In genomic region chr17:19248923-19249574, GRCh38 we compare ENCODE assay signal across 8 cellular contexts. TPM values are rescaled to one million over a fixed set of nuclear protein-coding genes. Genes with fewer than 3 reads are reported as not detected.
DNase-seq lines count a peak whose midpoint lies in the region; ATAC-seq lines count a peak whose summit lies in the region.

No MANE protein-coding gene starts in this region.

- H3K27ac Mint-ChIP-seq in naive B cell: peak overlapping the region in 4 of 6 donors; percentile 12 to 86 (median 36)

- H3K4me3 Mint-ChIP-seq in naive B cell: peak overlapping the region in 4 of 8 donors; percentile 4 to 48 (median 25)

- H3K36me3 ChIP-seq in ACC112 (ENCODE audit: insufficient read depth, low read length) (0 out of 2 replicates have a peak, but pooled peaks cover 4% of the 10 kb centered on the region), esophagus (ENCODE audit: control insufficient read depth in 2 of 2, insufficient read depth in 2 of 2, low read length in 1 of 2) (no peaks in the 10 kb centered on the region)

- peaks cover 28 to 43% (median 35%) of the 10 kb centered on the region in 3 donors for H3K4me1 Mint-ChIP-seq in naive B cell

- H3K9me3 ChIP-seq in esophagus (ENCODE audit: control insufficient read depth in 2 of 2, insufficient read depth in 1 of 2, low read depth in 1 of 2, low read length in 1 of 2): no peaks in the 10 kb centered on the region

- peaks cover 26% of the 10 kb centered on the region for H3K4me1 ChIP-seq in ACC112 (ENCODE audit: control insufficient read depth, insufficient read depth, low read length, unreplicated experiment)
- H3K4me1 ChIP-seq in esophagus (ENCODE audit: control insufficient read depth in 2 of 2, insufficient read depth in 2 of 2, low read length in 1 of 2): peaks cover 11 to 27% of the 10 kb centered on the region in 2 donors

- H3K27me3 Mint-ChIP-seq in naive B cell: peaks cover 0 to 4% (median 0%) of the 10 kb centered on the region in 3 donors

- peaks cover 79% of the 10 kb centered on the region for H3K79me2 ChIP-seq in ACC112 (ENCODE audit: control insufficient read depth, insufficient read depth, low read length, unreplicated experiment)

- peaks cover 0 to 2% (median 0%) of the 10 kb centered on the region in 7 donors for H3K9me3 Mint-ChIP-seq in naive B cell

- H3K4me3 ChIP-seq in ACC112 (ENCODE audit: low read depth, low read length) (no peak overlapping the region), esophagus (ENCODE audit: low read depth in 1 of 2, low read length in 2 of 2) (no peak overlapping the region)

- peak; percentile 24 for DNase-seq in NCI-H69 (lab: John Stamatoyannopoulos, UW)
- no peak for DNase-seq in naive B cell
- DNase-seq in NCI-H1930 (lab: John Stamatoyannopoulos, UW): no peak
- no peak for DNase-seq in NCI-H446 (lab: John Stamatoyannopoulos, UW)

- H3K27ac ChIP-seq in ACC112 (ENCODE audit: low read depth, low read length): peak overlapping the region; percentile 41
- H3K27ac ChIP-seq in esophagus (ENCODE audit: low read depth in 2 of 2, low read length in 1 of 2): peak overlapping the region; percentile 82 to 85

- H3K27me3 ChIP-seq in ACC112 (ENCODE audit: insufficient read depth, low read length) (no peaks in the 10 kb centered on the region), esophagus (ENCODE audit: control insufficient read depth in 1 of 2, insufficient read depth in 2 of 2, low read length in 2 of 2) (no peaks in the 10 kb centered on the region)

- ATAC-seq in naive B cell (ENCODE audit: low read depth in 2 of 2) (no peak), GM21786 (IDR thresholded peaks at IDR 0.05; ENCODE audit: unreplicated experiment) (no peak), HG03460 (IDR thresholded peaks at IDR 0.05; ENCODE audit: unreplicated experiment) (no peak)

- H3K36me3 Mint-ChIP-seq in naive B cell: peaks cover 0 to 4% of the 10 kb centered on the region in 2 donors

- H2AFZ ChIP-seq in ACC112 (ENCODE audit: low read length, unreplicated experiment): no peak overlapping the region

- WGBS in esophagus, 2 donors: 48 to 50% methylated on average over 7 of the region's 7 CpGs

RNA-seq across cellular contexts. Expression of gene EPN2, which starts 11.9 kb away (rescaled TPM):
- polyA plus RNA-seq in esophagus (10 to 100 TPM; 27.9 to 44.7 TPM), naive B cell (ENCODE audit: low read depth in 6 of 6) (10 to 100 TPM in 5 of 6 donors, 1 to 10 TPM in 1; 9.8 to 35.0 (median 28.9) TPM)
